ENCODE assay signal across 27 cellular contexts in genomic region chr1:211482306-211482705, GRCh38. TPM values are rescaled to one million over a fixed set of nuclear protein-coding genes. Genes with fewer than 3 reads are reported as not detected.
"Had no signal": no experiment of that assay in that cellular context is flagged by ENCODE, and none has a peak within 500 bp of the region (broad histone marks: within the 10 kb centered on the region; RNA-seq: fewer than 3 reads in every experiment).

No MANE protein-coding gene starts in this region.

- H3K4me1 ChIP-seq: esophagus squamous epithelium, lower lobe of right lung, parathyroid adenoma, testis had no signal

- H3K27ac ChIP-seq: coronary artery, esophagus squamous epithelium, heart right ventricle, lower lobe of right lung, parathyroid adenoma, testis, tibial artery had no signal

- H3K36me3 ChIP-seq: esophagus squamous epithelium, heart right ventricle, lower lobe of right lung, tibial artery had no signal

- ATAC-seq: heart right ventricle; left cardiac atrium; left ventricle myocardium superior; lower lobe of right lung; naive thymus-derived CD8-positive, alpha-beta T cell; sciatic nerve; stimulated activated memory B cell treated with anti-CD40 and anti-IgM and Interleukin-4, amounts not matched to agents 10 μg/mL and 1 μg/mL and 100 μg/mL, for 72 hours; stimulated activated naive CD8-positive, alpha-beta T cell treated with anti-CD3 and anti-CD28 coated beads, Interleukin-15, Interleukin-2, amounts not matched to agents 100 U/mL and 50 U/mL, for 24 hours had no signal

- DNase-seq: dermis blood vessel endothelial cell; effector memory CD4-positive, alpha-beta T cell; esophagus squamous epithelium; foreskin melanocyte; glutamatergic neuron; heart right ventricle; hippocampal formation; left cardiac atrium; left ventricle myocardium superior; lower lobe of right lung; naive thymus-derived CD8-positive, alpha-beta T cell; stimulated activated CD4-positive, alpha-beta T cell treated with anti-CD3 and anti-CD28 coated beads, Interleukin-2, amount 100 ng/mL, for 24 hours; stimulated activated CD4-positive, alpha-beta T cell treated with anti-CD3 and anti-CD28 coated beads, Interleukin-4, amount 100 ng/mL, for 24 hours; stimulated activated naive CD8-positive, alpha-beta T cell treated with anti-CD3 and anti-CD28 coated beads, Interleukin-15, Interleukin-2, amounts not matched to agents 100 U/mL and 50 U/mL, for 24 hours; substantia nigra; testis had no signal

- H3K9me3 ChIP-seq: esophagus squamous epithelium, heart right ventricle, lower lobe of right lung, testis, tibial artery had no signal

- H3K27me3 ChIP-seq: testis had no signal

- H3K4me3 ChIP-seq: coronary artery, esophagus squamous epithelium, heart right ventricle, lower lobe of right lung, smooth muscle cell, testis, tibial artery had no signal

RNA-seq across cellular contexts. Expression of gene RD3, which starts 9.7 kb away (rescaled TPM):
- total RNA-seq: dermis blood vessel endothelial cell; endothelial cell of umbilical vein; heart right ventricle; kidney epithelial cell; left cardiac atrium; left ventricle myocardium superior; naive thymus-derived CD8-positive, alpha-beta T cell; osteoblast; progenitor cell of endocrine pancreas; sciatic nerve; smooth muscle cell; urinary bladder had no signal
- polyA plus RNA-seq: endothelial cell of umbilical vein; naive thymus-derived CD8-positive, alpha-beta T cell; smooth muscle cell had no signal
